In genomic region chr12:1473418-1473817, GRCh38 we compare ENCODE assay signal across 9 cellular contexts.
A peak's percentile ranks its signal among the peaks of the same experiment; 100 is the strongest.
DNase-seq lines count a peak whose midpoint lies in the region; ATAC-seq and TF ChIP-seq lines count a peak whose summit lies in the region.
"Had no signal": no experiment of that assay in that cellular context is flagged by ENCODE, and none has a peak within 500 bp of the region (broad histone marks: within the 10 kb centered on the region; RNA-seq: fewer than 3 reads in every experiment).

No MANE protein-coding gene starts in this region.

- H2AFZ ChIP-seq in mesenchymal stem cell (ENCODE audit: low read depth, low read length): no peak overlapping the region

- no peak overlapping the region for H3K27ac ChIP-seq in CD8-positive, alpha-beta memory T cell (ENCODE audit: low read depth, low read length)
- peak overlapping the region; percentile 99 for H3K27ac ChIP-seq in mesenchymal stem cell (ENCODE audit: low read length, poor library complexity, severe bottlenecking)
- H3K27ac ChIP-seq: right lobe of liver had no signal

- H2BK15ac ChIP-seq in mesenchymal stem cell (ENCODE audit: low read depth, poor library complexity, severe bottlenecking): no peak overlapping the region

- peak; percentile 51 to 57 for ATAC-seq in activated T-cell treated with anti-CD3 and anti-CD28 coated beads, Interleukin-2, amount 50 U/mL, for 72 hours (replicated peaks in 1 of 2)
- no peak for ATAC-seq in omental fat pad (ENCODE audit: low FRiP score)

- peaks cover 20% of the 10 kb centered on the region for H3K4me1 ChIP-seq in CD8-positive, alpha-beta memory T cell (ENCODE audit: insufficient read depth, low read length)
- peaks cover 15% of the 10 kb centered on the region for H3K4me1 ChIP-seq in mesenchymal stem cell (ENCODE audit: control insufficient read depth, insufficient read depth, low read depth, low read length)
- H3K4me1 ChIP-seq: right lobe of liver had no signal

- no peaks in the 10 kb centered on the region for H3K36me3 Mint-ChIP-seq in CD8-positive, alpha-beta memory T cell
- no peaks in the 10 kb centered on the region for H3K36me3 Mint-ChIP-seq in activated T-cell treated with anti-CD3 and anti-CD28 coated beads, Interleukin-2, amount 50 U/mL, for 72 hours (ENCODE audit: insufficient read depth in 2 of 2)

- 70% methylated on average over 5 of the region's 7 CpGs for WGBS in mesenchymal stem cell

- POLR2A ChIA-PET in CD8-positive, alpha-beta memory T cell (lab: Charles Lee): no interaction called here

- peak overlapping the region; percentile 94 for H2BK5ac ChIP-seq in mesenchymal stem cell (ENCODE audit: low read depth, low read length, poor library complexity, severe bottlenecking)

- H3K4ac ChIP-seq in mesenchymal stem cell (ENCODE audit: low read depth in 1 of 2, low read length in 2 of 2): peak overlapping the region; percentile 82 to 90

- peak overlapping the region in 1 of 2 experiments; percentile 58 for H3K14ac ChIP-seq in mesenchymal stem cell (ENCODE audit: low read length in 2 of 2)

- no peak overlapping the region for H3K4me3 ChIP-seq in CD8-positive, alpha-beta memory T cell (ENCODE audit: low read length)
- no peak overlapping the region for H3K4me3 ChIP-seq in mesenchymal stem cell (ENCODE audit: insufficient read depth in 1 of 2, low read depth in 1 of 2, low read length in 2 of 2)
- H3K4me3 ChIP-seq: right lobe of liver had no signal

- H3K27me3 Mint-ChIP-seq in CD8-positive, alpha-beta memory T cell: peaks cover 0 to 1% of the 10 kb centered on the region in 2 donors
- H3K27me3 Mint-ChIP-seq in activated T-cell treated with anti-CD3 and anti-CD28 coated beads, Interleukin-2, amount 50 U/mL, for 72 hours (ENCODE audit: low read depth): no peaks in the 10 kb centered on the region

- peaks cover 7% of the 10 kb centered on the region for H3K79me1 ChIP-seq in mesenchymal stem cell (replicated peaks; ENCODE audit: low read length, poor library complexity, severe bottlenecking)

- H3K36me3 ChIP-seq in CD8-positive, alpha-beta memory T cell (ENCODE audit: insufficient read depth, low read length): no peaks in the 10 kb centered on the region
- peaks cover 3 to 4% of the 10 kb centered on the region in 2 experiments for H3K36me3 ChIP-seq in mesenchymal stem cell (ENCODE audit: control insufficient read depth in 1 of 2, insufficient read depth in 2 of 2, low read depth in 1 of 2, low read length in 2 of 2)
- H3K36me3 ChIP-seq: right lobe of liver had no signal

- H3K23ac ChIP-seq in mesenchymal stem cell (ENCODE audit: low read length in 2 of 2): peak overlapping the region in 1 of 2 experiments; percentile 70

- CTCF ChIA-PET in CD8-positive, alpha-beta memory T cell (lab: Charles Lee): interaction anchor here (0.8 kb wide), 1 partner anchor 48 kb away, joined by 4 read pairs; no protein-coding TSS in a partner anchor

- H3K27me3 ChIP-seq in CD8-positive, alpha-beta memory T cell (ENCODE audit: insufficient read depth, low read length, poor library complexity, severe bottlenecking): no peaks in the 10 kb centered on the region
- H3K27me3 ChIP-seq in mesenchymal stem cell (ENCODE audit: control insufficient read depth in 1 of 2, insufficient read depth in 1 of 2, low read length in 2 of 2): no peaks in the 10 kb centered on the region
- H3K27me3 ChIP-seq: right lobe of liver had no signal

- no peak overlapping the region for H2BK120ac ChIP-seq in mesenchymal stem cell (ENCODE audit: low read depth, low read length)

- DNase-seq in CD8-positive, alpha-beta memory T cell: peak in 3 of 5 donors; percentile 12 to 37 (median 18)
- DNase-seq in Kasumi-1 (lab: John Stamatoyannopoulos, UW) (peak; percentile 60 to 65), mesenchymal stem cell (peak; percentile 61), omental fat pad (ENCODE audit: low spot score) (no peak), cerebellar nuclear complex (lab: John Stamatoyannopoulos, UW) (no peak), DMS79 (lab: John Stamatoyannopoulos, UW) (no peak), NCI-H1417 treated with DMSO at 0.1 percent for 48 hours (lab: John Stamatoyannopoulos, UW) (no peak)
- peak; percentile 33 to 44 for DNase-seq in activated T-cell treated with anti-CD3 and anti-CD28 coated beads, Interleukin-2, amount 50 U/mL, for 72 hours
- DNase-seq: right lobe of liver had no signal

- no peak overlapping the region for H3K4me2 ChIP-seq in mesenchymal stem cell (ENCODE audit: low read length, poor library complexity, severe bottlenecking)

- H2AK5ac ChIP-seq in mesenchymal stem cell (ENCODE audit: low read length, severe bottlenecking): peak overlapping the region; percentile 96

- H3K4me3 Mint-ChIP-seq in CD8-positive, alpha-beta memory T cell: no peak overlapping the region
- no peak overlapping the region for H3K4me3 Mint-ChIP-seq in activated T-cell treated with anti-CD3 and anti-CD28 coated beads, Interleukin-2, amount 50 U/mL, for 72 hours

- peak overlapping the region; percentile 90 for H4K91ac ChIP-seq in mesenchymal stem cell (ENCODE audit: low read length)

- no peaks in the 10 kb centered on the region for H3K9me3 Mint-ChIP-seq in CD8-positive, alpha-beta memory T cell
- H3K9me3 Mint-ChIP-seq in activated T-cell treated with anti-CD3 and anti-CD28 coated beads, Interleukin-2, amount 50 U/mL, for 72 hours: no peaks in the 10 kb centered on the region

- peak overlapping the region; percentile 83 for H3K9ac ChIP-seq in mesenchymal stem cell (ENCODE audit: low read length)

- H3K27ac Mint-ChIP-seq in CD8-positive, alpha-beta memory T cell: peak overlapping the region in 1 of 8 donors; percentile 55
- H3K27ac Mint-ChIP-seq in activated T-cell treated with anti-CD3 and anti-CD28 coated beads, Interleukin-2, amount 50 U/mL, for 72 hours: peak overlapping the region; percentile 71

- no peak for TF ChIP-seq CTCF in omental fat pad (IDR thresholded peaks at IDR 0.05)

- no peak overlapping the region for H4K8ac ChIP-seq in mesenchymal stem cell (ENCODE audit: low read length)

- no peaks in the 10 kb centered on the region for H3K9me3 ChIP-seq in CD8-positive, alpha-beta memory T cell (ENCODE audit: low read length)
- H3K9me3 ChIP-seq in mesenchymal stem cell (ENCODE audit: control insufficient read depth, low read length): no peaks in the 10 kb centered on the region
- H3K9me3 ChIP-seq: right lobe of liver had no signal

- H2BK12ac ChIP-seq in mesenchymal stem cell (ENCODE audit: low read length in 2 of 2): peak overlapping the region; percentile 61 to 88

- H3K18ac ChIP-seq in mesenchymal stem cell (ENCODE audit: low read depth in 1 of 2, low read length in 2 of 2): peak overlapping the region; percentile 78 to 87

- H3K4me1 Mint-ChIP-seq in CD8-positive, alpha-beta memory T cell: peaks cover 0 to 10% (median 6%) of the 10 kb centered on the region in 3 donors
- H3K4me1 Mint-ChIP-seq in activated T-cell treated with anti-CD3 and anti-CD28 coated beads, Interleukin-2, amount 50 U/mL, for 72 hours (ENCODE audit: low read depth): no peaks in the 10 kb centered on the region

Comparison
In these comparisons a context has a peak if more than half of its experiments do, and no peak if none do; other contexts are left out.
1. DNase-seq: peak in CD8-positive, alpha-beta memory T cell (3 of 5), Kasumi-1 (2 of 2), activated T-cell treated with anti-CD3 and anti-CD28 coated beads, Interleukin-2, amount 50 U/mL, for 72 hours (2 of 2) and mesenchymal stem cell (single experiment); none in omental fat pad (single experiment), cerebellar nuclear complex (0 of 2), DMS79 (single experiment) and NCI-H1417 treated with DMSO at 0.1 percent for 48 hours (single experiment).